In the genomic region with DNA sequence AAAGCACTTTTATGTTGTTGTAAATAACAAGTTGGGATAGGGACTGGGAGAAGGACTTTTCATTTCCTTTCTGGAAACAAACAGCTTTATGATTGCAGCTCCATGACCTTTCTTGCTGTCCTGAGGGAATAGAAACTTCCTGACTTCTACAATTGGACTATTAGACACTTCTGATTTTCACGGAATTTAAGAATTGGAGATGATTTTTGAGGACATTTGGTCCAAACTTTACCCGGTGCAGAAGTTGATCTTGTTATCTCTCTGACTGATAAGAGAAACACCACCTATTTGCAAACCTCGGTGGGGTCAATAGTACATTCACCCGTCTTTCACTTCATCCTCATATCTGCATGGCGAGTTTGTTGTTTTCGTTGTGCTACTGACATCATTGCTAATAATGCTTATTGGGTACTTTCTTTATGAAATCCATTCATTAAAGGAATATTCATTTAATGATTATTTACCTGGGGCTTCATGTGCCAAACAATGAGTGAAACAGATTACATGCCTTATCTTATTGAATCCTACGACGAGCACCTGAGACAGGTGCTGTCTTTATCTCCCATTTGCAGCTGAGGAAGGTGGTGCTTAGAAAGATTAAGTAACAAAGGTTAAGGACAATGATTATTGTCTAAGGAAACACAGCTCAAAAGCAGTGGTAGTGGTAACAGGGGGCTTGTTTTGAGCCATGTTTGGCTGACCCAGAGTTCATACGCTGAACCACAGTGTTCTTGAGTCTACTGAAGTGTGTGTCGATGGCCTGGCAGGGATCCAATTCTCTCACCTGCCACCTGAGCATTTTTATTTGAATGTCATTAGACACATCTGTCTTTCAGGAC, we compare ENCODE assay signal across 10 cellular contexts.
DNase-seq lines count a peak whose midpoint lies in the region; ATAC-seq and TF ChIP-seq lines count a peak whose summit lies in the region.
"Had no signal": no experiment of that assay in that cellular context is flagged by ENCODE, and none has a peak within 500 bp of the region (broad histone marks: within the 10 kb centered on the region; RNA-seq: fewer than 3 reads in every experiment).

No MANE protein-coding gene starts in this region.

- intact Hi-C loops in mammary epithelial cell (cut with micrococcal nuclease): loop anchor here (1.0 to 5.0 kb wide), 5 partner anchors 132 to 468 kb away; no protein-coding TSS in a partner anchor
- intact Hi-C loops in vagina (cut with DNase I): loop anchor here (2.0 to 5.0 kb wide), 2 partner anchors 194 to 457 kb away; no protein-coding TSS in a partner anchor

- peak; percentile 31 for DNase-seq in NCI-H82 (lab: John Stamatoyannopoulos, UW)
- no peak for DNase-seq in NCI-H82 treated with DMSO at 0.1 percent for 48 hours (lab: John Stamatoyannopoulos, UW; ENCODE audit: unreplicated experiment)
- DNase-seq in mammary epithelial cell: no peak
- DNase-seq in midbrain (lab: John Stamatoyannopoulos, UW): peak; percentile 50
- no peak for DNase-seq in vagina (ENCODE audit: extremely low spot score in 2 of 2)
- DNase-seq in HUDEP-2 (lab: John Stamatoyannopoulos, UW; ENCODE audit: unreplicated experiment in 76 of 76): no peak
- DNase-seq: 8988T; activated naive CD4-positive, alpha-beta T cell treated with anti-CD3 and anti-CD28 coated beads, Interleukin-2, amount 50 U/mL, for 16 hours had no signal

- TF ChIP-seq CTCF in mammary epithelial cell (conservative IDR thresholded peaks at IDR 0.05 in 1 of 2, IDR thresholded peaks at IDR 0.05 in 1 of 2; ENCODE audit: extremely low read depth in 1 of 2, insufficient read depth in 1 of 2, low read depth in 1 of 2, low read length in 2 of 2) (no peak), vagina (IDR thresholded peaks at IDR 0.05) (no peak)

- ATAC-seq in HG02884 (IDR thresholded peaks at IDR 0.05; ENCODE audit: unreplicated experiment) (no peak), HG03108 (IDR thresholded peaks at IDR 0.05; ENCODE audit: unreplicated experiment) (no peak)

- no peaks in the 10 kb centered on the region for H3K79me2 ChIP-seq in mammary epithelial cell (ENCODE audit: insufficient read depth, low read length)

- H3K27ac ChIP-seq in mammary epithelial cell (ENCODE audit: insufficient read depth, low read depth, low read length) (no peak overlapping the region), vagina (peak overlapping the region; percentile 68)

- peak overlapping the region; percentile 59 for H2AFZ ChIP-seq in mammary epithelial cell (ENCODE audit: low read depth, low read length)

- H3K4me3 ChIP-seq in mammary epithelial cell (replicated peaks in 1 of 3; ENCODE audit: insufficient read depth in 1 of 3, low read depth in 2 of 3, low read length in 3 of 3) (no peak overlapping the region), vagina (no peak overlapping the region)

- no peaks in the 10 kb centered on the region for H3K9me3 ChIP-seq in mammary epithelial cell (replicated peaks; ENCODE audit: insufficient read depth, low read length)
- H3K9me3 ChIP-seq in vagina: no peaks in the 10 kb centered on the region

- WGBS in mammary epithelial cell (ENCODE audit: low coverage, missing lambda C conversion rate): 65% methylated on average over 10 of the region's 10 CpGs

- H3K4me1 ChIP-seq in mammary epithelial cell (ENCODE audit: insufficient read depth, low read length): no peaks in the 10 kb centered on the region
- H3K4me1 ChIP-seq in vagina: peaks cover 49% of the 10 kb centered on the region

- no peak for TF ChIP-seq POLR2A in vagina (IDR thresholded peaks at IDR 0.05)

- H3K36me3 ChIP-seq in mammary epithelial cell (ENCODE audit: insufficient read depth, low read length) (no peaks in the 10 kb centered on the region), vagina (no peaks in the 10 kb centered on the region)

- peak overlapping the region; percentile 39 for H3K4me2 ChIP-seq in mammary epithelial cell (ENCODE audit: insufficient read depth, low read depth, low read length)

- H4K20me1 ChIP-seq in mammary epithelial cell (ENCODE audit: insufficient read depth, low read length): no peaks in the 10 kb centered on the region

- CTCF ChIA-PET in mammary epithelial cell (lab: Charles Lee; ENCODE audit: low non-redundant PET): no interaction called here

- in situ Hi-C loops in mammary epithelial cell (cut with MboI; ENCODE audit: low sequenced_read_pairs in 2 of 2): loop anchor here (5.0 kb wide), 2 partner anchors 189 to 464 kb away; no protein-coding TSS in a partner anchor

- H3K27me3 ChIP-seq in mammary epithelial cell (ENCODE audit: insufficient read depth, low read length) (no peaks in the 10 kb centered on the region), vagina (no peaks in the 10 kb centered on the region)

- H3K9ac ChIP-seq in mammary epithelial cell (ENCODE audit: insufficient read depth, low read length): no peak overlapping the region

- dilution Hi-C loops in mammary epithelial cell (cut with HindIII; ENCODE audit: low sequenced_read_pairs): loop anchor here (5.0 kb wide), 2 partner anchors 214 to 464 kb away; no protein-coding TSS in a partner anchor

- BruUV-seq in mammary epithelial cell (replicated peaks; lab: Mats Ljungman, UMichigan): no TSS peak

Comparison
In these comparisons a context has a peak if more than half of its experiments do, and no peak if none do; other contexts are left out.
1. DNase-seq: peak in NCI-H82 (single experiment) and midbrain (single experiment); none in NCI-H82 treated with DMSO at 0.1 percent for 48 hours (single experiment), mammary epithelial cell (single experiment), vagina (0 of 2) and HUDEP-2 (0 of 76).